Comparison of ENCODE assay signal across 1 cellular context in the genomic region with DNA sequence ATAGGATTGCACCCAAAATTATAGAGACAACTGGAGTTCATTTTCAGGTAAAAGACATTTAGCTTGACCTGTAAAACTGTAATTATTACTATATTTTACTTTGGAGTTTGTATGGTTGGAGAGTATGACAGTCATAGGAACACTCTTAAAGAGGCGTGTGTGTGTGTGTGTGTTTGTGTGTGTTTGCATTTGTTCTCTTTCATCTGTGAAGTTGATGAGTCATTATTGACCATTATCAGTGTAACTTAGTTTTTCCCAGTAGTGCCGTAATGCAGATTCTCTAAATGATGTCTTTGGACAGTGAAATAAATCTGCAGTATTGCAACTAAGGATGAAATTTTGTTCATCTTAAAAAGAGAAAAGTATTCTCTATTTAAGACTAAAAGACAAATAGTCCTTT.
TF ChIP-seq lines count a peak whose summit lies in the region.

No MANE protein-coding gene starts in this region.

TF ChIP-seq in K562, 482 proteins besides CTCF, POLR2A, EP300 and RAD21 (continues in another document):
- TF ChIP-seq MXI1 (IDR thresholded peaks at IDR 0.05; ENCODE audit: low read depth, low read length) = no peak
- no peak for TF ChIP-seq TBP (optimal IDR thresholded peaks at IDR 0.05; ENCODE audit: low read depth, low read length)
- 0 out of 2 replicates have a peak, but pooled peaks have one; percentile 12 for TF ChIP-seq NCOR1 (IDR thresholded peaks at IDR 0.05)
- no peak for TF ChIP-seq DIDO1 (tag; IDR thresholded peaks at IDR 0.05; ENCODE audit: low read depth)
- no peak for TF ChIP-seq HDAC1 (IDR thresholded peaks at IDR 0.05)
- TF ChIP-seq ZNF444 (CRISPR knock-in tag; IDR thresholded peaks at IDR 0.05) = no peak
- TF ChIP-seq CSDE1 (IDR thresholded peaks at IDR 0.05) = no peak
- TF ChIP-seq ZNF24 (IDR thresholded peaks at IDR 0.05) = no peak
- TF ChIP-seq TSC22D4 (tag; IDR thresholded peaks at IDR 0.05) = no peak
- no peak for TF ChIP-seq PCBP2 (IDR thresholded peaks at IDR 0.05; ENCODE audit: low read depth, low read length, poor library complexity, severe bottlenecking)
- no peak for TF ChIP-seq ZNF224 (CRISPR knock-in tag; IDR thresholded peaks at IDR 0.05)
- peak; percentile 51; the same call in 1 of the 2 replicates for TF ChIP-seq SNIP1 (IDR thresholded peaks at IDR 0.05; ENCODE audit: low read depth)
- no peak for TF ChIP-seq RAD51 (IDR thresholded peaks at IDR 0.05; ENCODE audit: borderline replicate concordance, low read depth)
- no peak for TF ChIP-seq SMAD3 (CRISPR knock-in tag; conservative IDR thresholded peaks at IDR 0.05)
- TF ChIP-seq ZNF644 (tag; IDR thresholded peaks at IDR 0.05; ENCODE audit: low read depth) = no peak
- no peak for TF ChIP-seq BDP1 (IDR thresholded peaks at IDR 0.05; ENCODE audit: insufficient read depth, insufficient read length)
- TF ChIP-seq NR3C1 (CRISPR knock-in tag; IDR thresholded peaks at IDR 0.05) = no peak
- TF ChIP-seq CHD1 (IDR thresholded peaks at IDR 0.05; ENCODE audit: low read length) = no peak
- TF ChIP-seq BMI1 (IDR thresholded peaks at IDR 0.05; ENCODE audit: low read length) = no peak
- TF ChIP-seq HIVEP1 (CRISPR knock-in tag; IDR thresholded peaks at IDR 0.05) = no peak
- no peak for TF ChIP-seq GTF2A2 (tag; IDR thresholded peaks at IDR 0.05)
- TF ChIP-seq, protein P1, sequence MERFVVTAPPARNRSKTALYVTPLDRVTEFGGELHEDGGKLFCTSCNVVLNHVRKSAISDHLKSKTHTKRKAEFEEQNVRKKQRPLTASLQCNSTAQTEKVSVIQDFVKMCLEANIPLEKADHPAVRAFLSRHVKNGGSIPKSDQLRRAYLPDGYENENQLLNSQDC (CRISPR knock-in tag; IDR thresholded peaks at IDR 0.05) = no peak
- TF ChIP-seq FOSL1 (tag; conservative IDR thresholded peaks at IDR 0.05) = peak; percentile 61
- TF ChIP-seq, protein P2, sequence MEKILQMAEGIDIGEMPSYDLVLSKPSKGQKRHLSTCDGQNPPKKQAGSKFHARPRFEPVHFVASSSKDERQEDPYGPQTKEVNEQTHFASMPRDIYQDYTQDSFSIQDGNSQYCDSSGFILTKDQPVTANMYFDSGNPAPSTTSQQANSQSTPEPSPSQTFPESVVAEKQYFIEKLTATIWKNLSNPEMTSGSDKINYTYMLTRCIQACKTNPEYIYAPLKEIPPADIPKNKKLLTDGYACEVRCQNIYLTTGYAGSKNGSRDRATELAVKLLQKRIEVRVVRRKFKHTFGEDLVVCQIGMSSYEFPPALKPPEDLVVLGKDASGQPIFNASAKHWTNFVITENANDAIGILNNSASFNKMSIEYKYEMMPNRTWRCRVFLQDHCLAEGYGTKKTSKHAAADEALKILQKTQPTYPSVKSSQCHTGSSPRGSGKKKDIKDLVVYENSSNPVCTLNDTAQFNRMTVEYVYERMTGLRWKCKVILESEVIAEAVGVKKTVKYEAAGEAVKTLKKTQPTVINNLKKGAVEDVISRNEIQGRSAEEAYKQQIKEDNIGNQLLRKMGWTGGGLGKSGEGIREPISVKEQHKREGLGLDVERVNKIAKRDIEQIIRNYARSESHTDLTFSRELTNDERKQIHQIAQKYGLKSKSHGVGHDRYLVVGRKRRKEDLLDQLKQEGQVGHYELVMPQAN (IDR thresholded peaks at IDR 0.05; ENCODE audit: borderline replicate concordance) = no peak
- TF ChIP-seq TRIM28 (IDR thresholded peaks at IDR 0.05) = no peak
- TF ChIP-seq SOX6 (IDR thresholded peaks at IDR 0.05) = no peak
- TF ChIP-seq ZFPM2 (CRISPR knock-in tag; IDR thresholded peaks at IDR 0.05) = no peak
- TF ChIP-seq, protein P3, sequence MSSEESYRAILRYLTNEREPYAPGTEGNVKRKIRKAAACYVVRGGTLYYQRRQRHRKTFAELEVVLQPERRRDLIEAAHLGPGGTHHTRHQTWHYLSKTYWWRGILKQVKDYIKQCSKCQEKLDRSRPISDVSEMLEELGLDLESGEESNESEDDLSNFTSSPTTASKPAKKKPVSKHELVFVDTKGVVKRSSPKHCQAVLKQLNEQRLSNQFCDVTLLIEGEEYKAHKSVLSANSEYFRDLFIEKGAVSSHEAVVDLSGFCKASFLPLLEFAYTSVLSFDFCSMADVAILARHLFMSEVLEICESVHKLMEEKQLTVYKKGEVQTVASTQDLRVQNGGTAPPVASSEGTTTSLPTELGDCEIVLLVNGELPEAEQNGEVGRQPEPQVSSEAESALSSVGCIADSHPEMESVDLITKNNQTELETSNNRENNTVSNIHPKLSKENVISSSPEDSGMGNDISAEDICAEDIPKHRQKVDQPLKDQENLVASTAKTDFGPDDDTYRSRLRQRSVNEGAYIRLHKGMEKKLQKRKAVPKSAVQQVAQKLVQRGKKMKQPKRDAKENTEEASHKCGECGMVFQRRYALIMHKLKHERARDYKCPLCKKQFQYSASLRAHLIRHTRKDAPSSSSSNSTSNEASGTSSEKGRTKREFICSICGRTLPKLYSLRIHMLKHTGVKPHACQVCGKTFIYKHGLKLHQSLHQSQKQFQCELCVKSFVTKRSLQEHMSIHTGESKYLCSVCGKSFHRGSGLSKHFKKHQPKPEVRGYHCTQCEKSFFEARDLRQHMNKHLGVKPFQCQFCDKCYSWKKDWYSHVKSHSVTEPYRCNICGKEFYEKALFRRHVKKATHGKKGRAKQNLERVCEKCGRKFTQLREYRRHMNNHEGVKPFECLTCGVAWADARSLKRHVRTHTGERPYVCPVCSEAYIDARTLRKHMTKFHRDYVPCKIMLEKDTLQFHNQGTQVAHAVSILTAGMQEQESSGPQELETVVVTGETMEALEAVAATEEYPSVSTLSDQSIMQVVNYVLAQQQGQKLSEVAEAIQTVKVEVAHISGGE (CRISPR knock-in tag; IDR thresholded peaks at IDR 0.05) = no peak
- no peak for TF ChIP-seq TCFL5 (CRISPR knock-in tag; conservative IDR thresholded peaks at IDR 0.05)
- TF ChIP-seq, protein P4, sequence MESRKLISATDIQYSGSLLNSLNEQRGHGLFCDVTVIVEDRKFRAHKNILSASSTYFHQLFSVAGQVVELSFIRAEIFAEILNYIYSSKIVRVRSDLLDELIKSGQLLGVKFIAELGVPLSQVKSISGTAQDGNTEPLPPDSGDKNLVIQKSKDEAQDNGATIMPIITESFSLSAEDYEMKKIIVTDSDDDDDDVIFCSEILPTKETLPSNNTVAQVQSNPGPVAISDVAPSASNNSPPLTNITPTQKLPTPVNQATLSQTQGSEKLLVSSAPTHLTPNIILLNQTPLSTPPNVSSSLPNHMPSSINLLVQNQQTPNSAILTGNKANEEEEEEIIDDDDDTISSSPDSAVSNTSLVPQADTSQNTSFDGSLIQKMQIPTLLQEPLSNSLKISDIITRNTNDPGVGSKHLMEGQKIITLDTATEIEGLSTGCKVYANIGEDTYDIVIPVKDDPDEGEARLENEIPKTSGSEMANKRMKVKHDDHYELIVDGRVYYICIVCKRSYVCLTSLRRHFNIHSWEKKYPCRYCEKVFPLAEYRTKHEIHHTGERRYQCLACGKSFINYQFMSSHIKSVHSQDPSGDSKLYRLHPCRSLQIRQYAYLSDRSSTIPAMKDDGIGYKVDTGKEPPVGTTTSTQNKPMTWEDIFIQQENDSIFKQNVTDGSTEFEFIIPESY (CRISPR knock-in tag; IDR thresholded peaks at IDR 0.05) = no peak
- TF ChIP-seq, protein P5, sequence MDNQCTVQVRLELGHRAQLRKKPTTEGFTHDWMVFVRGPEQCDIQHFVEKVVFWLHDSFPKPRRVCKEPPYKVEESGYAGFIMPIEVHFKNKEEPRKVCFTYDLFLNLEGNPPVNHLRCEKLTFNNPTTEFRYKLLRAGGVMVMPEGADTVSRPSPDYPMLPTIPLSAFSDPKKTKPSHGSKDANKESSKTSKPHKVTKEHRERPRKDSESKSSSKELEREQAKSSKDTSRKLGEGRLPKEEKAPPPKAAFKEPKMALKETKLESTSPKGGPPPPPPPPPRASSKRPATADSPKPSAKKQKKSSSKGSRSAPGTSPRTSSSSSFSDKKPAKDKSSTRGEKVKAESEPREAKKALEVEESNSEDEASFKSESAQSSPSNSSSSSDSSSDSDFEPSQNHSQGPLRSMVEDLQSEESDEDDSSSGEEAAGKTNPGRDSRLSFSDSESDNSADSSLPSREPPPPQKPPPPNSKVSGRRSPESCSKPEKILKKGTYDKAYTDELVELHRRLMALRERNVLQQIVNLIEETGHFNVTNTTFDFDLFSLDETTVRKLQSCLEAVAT (IDR thresholded peaks at IDR 0.05) = no peak
- TF ChIP-seq PHF8 (IDR thresholded peaks at IDR 0.05; ENCODE audit: borderline replicate concordance, low read length) = no peak
- TF ChIP-seq RNF2 (IDR thresholded peaks at IDR 0.05) = no peak
- TF ChIP-seq, protein P6, sequence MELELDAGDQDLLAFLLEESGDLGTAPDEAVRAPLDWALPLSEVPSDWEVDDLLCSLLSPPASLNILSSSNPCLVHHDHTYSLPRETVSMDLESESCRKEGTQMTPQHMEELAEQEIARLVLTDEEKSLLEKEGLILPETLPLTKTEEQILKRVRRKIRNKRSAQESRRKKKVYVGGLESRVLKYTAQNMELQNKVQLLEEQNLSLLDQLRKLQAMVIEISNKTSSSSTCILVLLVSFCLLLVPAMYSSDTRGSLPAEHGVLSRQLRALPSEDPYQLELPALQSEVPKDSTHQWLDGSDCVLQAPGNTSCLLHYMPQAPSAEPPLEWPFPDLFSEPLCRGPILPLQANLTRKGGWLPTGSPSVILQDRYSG (tag; conservative IDR thresholded peaks at IDR 0.05; ENCODE audit: low read depth) = no peak
- TF ChIP-seq ZEB2 (IDR thresholded peaks at IDR 0.05) = no peak
- no peak for TF ChIP-seq RBM14 (IDR thresholded peaks at IDR 0.05; ENCODE audit: borderline replicate concordance, insufficient read depth, low read depth, low read length)
- TF ChIP-seq FOXJ2 (tag; IDR thresholded peaks at IDR 0.05) = no peak
- TF ChIP-seq, protein P7, sequence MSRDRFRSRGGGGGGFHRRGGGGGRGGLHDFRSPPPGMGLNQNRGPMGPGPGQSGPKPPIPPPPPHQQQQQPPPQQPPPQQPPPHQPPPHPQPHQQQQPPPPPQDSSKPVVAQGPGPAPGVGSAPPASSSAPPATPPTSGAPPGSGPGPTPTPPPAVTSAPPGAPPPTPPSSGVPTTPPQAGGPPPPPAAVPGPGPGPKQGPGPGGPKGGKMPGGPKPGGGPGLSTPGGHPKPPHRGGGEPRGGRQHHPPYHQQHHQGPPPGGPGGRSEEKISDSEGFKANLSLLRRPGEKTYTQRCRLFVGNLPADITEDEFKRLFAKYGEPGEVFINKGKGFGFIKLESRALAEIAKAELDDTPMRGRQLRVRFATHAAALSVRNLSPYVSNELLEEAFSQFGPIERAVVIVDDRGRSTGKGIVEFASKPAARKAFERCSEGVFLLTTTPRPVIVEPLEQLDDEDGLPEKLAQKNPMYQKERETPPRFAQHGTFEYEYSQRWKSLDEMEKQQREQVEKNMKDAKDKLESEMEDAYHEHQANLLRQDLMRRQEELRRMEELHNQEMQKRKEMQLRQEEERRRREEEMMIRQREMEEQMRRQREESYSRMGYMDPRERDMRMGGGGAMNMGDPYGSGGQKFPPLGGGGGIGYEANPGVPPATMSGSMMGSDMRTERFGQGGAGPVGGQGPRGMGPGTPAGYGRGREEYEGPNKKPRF (IDR thresholded peaks at IDR 0.05; ENCODE audit: low read depth, low read length) = no peak
- peak; percentile 76 for TF ChIP-seq SMARCA4 (IDR thresholded peaks at IDR 0.05)
- TF ChIP-seq, protein P8, sequence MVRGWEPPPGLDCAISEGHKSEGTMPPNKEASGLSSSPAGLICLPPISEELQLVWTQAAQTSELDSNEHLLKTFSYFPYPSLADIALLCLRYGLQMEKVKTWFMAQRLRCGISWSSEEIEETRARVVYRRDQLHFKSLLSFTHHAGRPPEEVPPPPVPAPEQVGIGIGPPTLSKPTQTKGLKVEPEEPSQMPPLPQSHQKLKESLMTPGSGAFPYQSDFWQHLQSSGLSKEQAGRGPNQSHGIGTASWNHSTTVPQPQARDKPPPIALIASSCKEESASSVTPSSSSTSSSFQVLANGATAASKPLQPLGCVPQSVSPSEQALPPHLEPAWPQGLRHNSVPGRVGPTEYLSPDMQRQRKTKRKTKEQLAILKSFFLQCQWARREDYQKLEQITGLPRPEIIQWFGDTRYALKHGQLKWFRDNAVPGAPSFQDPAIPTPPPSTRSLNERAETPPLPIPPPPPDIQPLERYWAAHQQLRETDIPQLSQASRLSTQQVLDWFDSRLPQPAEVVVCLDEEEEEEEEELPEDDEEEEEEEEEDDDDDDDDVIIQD (CRISPR knock-in tag; IDR thresholded peaks at IDR 0.05) = no peak
- TF ChIP-seq KAT2B (IDR thresholded peaks at IDR 0.05; ENCODE audit: low read depth, low read length) = no peak
- no peak for TF ChIP-seq SMAD4 (CRISPR knock-in tag; conservative IDR thresholded peaks at IDR 0.05)
- TF ChIP-seq, protein P9, sequence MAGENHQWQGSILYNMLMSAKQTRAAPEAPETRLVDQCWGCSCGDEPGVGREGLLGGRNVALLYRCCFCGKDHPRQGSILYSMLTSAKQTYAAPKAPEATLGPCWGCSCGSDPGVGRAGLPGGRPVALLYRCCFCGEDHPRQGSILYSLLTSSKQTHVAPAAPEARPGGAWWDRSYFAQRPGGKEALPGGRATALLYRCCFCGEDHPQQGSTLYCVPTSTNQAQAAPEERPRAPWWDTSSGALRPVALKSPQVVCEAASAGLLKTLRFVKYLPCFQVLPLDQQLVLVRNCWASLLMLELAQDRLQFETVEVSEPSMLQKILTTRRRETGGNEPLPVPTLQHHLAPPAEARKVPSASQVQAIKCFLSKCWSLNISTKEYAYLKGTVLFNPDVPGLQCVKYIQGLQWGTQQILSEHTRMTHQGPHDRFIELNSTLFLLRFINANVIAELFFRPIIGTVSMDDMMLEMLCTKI (IDR thresholded peaks at IDR 0.05; ENCODE audit: partially characterized antibody) = no peak
- TF ChIP-seq, protein P10, sequence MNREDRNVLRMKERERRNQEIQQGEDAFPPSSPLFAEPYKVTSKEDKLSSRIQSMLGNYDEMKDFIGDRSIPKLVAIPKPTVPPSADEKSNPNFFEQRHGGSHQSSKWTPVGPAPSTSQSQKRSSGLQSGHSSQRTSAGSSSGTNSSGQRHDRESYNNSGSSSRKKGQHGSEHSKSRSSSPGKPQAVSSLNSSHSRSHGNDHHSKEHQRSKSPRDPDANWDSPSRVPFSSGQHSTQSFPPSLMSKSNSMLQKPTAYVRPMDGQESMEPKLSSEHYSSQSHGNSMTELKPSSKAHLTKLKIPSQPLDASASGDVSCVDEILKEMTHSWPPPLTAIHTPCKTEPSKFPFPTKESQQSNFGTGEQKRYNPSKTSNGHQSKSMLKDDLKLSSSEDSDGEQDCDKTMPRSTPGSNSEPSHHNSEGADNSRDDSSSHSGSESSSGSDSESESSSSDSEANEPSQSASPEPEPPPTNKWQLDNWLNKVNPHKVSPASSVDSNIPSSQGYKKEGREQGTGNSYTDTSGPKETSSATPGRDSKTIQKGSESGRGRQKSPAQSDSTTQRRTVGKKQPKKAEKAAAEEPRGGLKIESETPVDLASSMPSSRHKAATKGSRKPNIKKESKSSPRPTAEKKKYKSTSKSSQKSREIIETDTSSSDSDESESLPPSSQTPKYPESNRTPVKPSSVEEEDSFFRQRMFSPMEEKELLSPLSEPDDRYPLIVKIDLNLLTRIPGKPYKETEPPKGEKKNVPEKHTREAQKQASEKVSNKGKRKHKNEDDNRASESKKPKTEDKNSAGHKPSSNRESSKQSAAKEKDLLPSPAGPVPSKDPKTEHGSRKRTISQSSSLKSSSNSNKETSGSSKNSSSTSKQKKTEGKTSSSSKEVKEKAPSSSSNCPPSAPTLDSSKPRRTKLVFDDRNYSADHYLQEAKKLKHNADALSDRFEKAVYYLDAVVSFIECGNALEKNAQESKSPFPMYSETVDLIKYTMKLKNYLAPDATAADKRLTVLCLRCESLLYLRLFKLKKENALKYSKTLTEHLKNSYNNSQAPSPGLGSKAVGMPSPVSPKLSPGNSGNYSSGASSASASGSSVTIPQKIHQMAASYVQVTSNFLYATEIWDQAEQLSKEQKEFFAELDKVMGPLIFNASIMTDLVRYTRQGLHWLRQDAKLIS (CRISPR knock-in tag; IDR thresholded peaks at IDR 0.05) = no peak
- TF ChIP-seq GABPB1 (CRISPR knock-in tag; IDR thresholded peaks at IDR 0.05) = no peak
